In genomic region chr20:3000852-3001523, GRCh38 we compare ENCODE assay signal across 8 cellular contexts. TPM values are rescaled to one million over a fixed set of nuclear protein-coding genes. Genes with fewer than 3 reads are reported as not detected.
DNase-seq lines count a peak whose midpoint lies in the region; ATAC-seq and TF ChIP-seq lines count a peak whose summit lies in the region.

No MANE protein-coding gene starts in this region.

- no peak overlapping the region for H3K4me3 ChIP-seq in CD8-positive, alpha-beta T cell (ENCODE audit: low read depth, low read length)
- H3K4me3 ChIP-seq in HEK293 (ENCODE audit: low read depth, low read length), result no peak overlapping the region

- peak overlapping the region; percentile 10 for H3K27ac Mint-ChIP-seq in CD8-positive, alpha-beta T cell

- no peaks in the 10 kb centered on the region for H3K9me3 ChIP-seq in CD8-positive, alpha-beta T cell (ENCODE audit: low read length)
- no peaks in the 10 kb centered on the region for H3K9me3 ChIP-seq in HEK293 (ENCODE audit: control insufficient read depth, insufficient read depth, low read depth, low read length)

- H3K4me1 Mint-ChIP-seq in CD8-positive, alpha-beta T cell (ENCODE audit: low read depth), result no peaks in the 10 kb centered on the region

- H3K27ac ChIP-seq in CD8-positive, alpha-beta T cell (ENCODE audit: low read depth, low read length), result no peak overlapping the region
- no peak overlapping the region for H3K27ac ChIP-seq in HEK293 (ENCODE audit: extremely low read depth, low read depth, low read length)

- no peak for ATAC-seq in CD8-positive, alpha-beta T cell

- no peak overlapping the region for H3K4me3 Mint-ChIP-seq in CD8-positive, alpha-beta T cell

- peaks cover 6% of the 10 kb centered on the region for H3K36me3 ChIP-seq in CD8-positive, alpha-beta T cell (ENCODE audit: insufficient read depth, low read length)
- H3K36me3 ChIP-seq in HEK293 (ENCODE audit: control insufficient read depth in 2 of 2, insufficient read depth in 1 of 2, low read length in 2 of 2), result peaks cover 13 to 18% of the 10 kb centered on the region in 2 experiments

- no peaks in the 10 kb centered on the region for H3K27me3 Mint-ChIP-seq in CD8-positive, alpha-beta T cell (ENCODE audit: low read depth)

- no peaks in the 10 kb centered on the region for H3K9me3 Mint-ChIP-seq in CD8-positive, alpha-beta T cell

- H3K4me1 ChIP-seq in CD8-positive, alpha-beta T cell (ENCODE audit: insufficient read depth, low read length), result no peaks in the 10 kb centered on the region
- H3K4me1 ChIP-seq in HEK293 (ENCODE audit: control insufficient read depth, insufficient read depth, low read length), result no peaks in the 10 kb centered on the region; the same call in 1 of the 2 replicates

- intact Hi-C loops in CD8-positive, alpha-beta T cell (cut with DNase I, micrococcal nuclease), result no loop called here

- TF ChIP-seq CTCF in CD8-positive, alpha-beta T cell (IDR thresholded peaks at IDR 0.05), result no peak
- TF ChIP-seq CTCF in HEK293 (tag by site-specific recombination; IDR thresholded peaks at IDR 0.05), result peak; percentile 38; the same call in 1 of the 2 replicates

- H3K27me3 ChIP-seq in CD8-positive, alpha-beta T cell (ENCODE audit: insufficient read depth, low read length), result no peaks in the 10 kb centered on the region

- CTCF ChIA-PET in CD8-positive, alpha-beta T cell (lab: Charles Lee), result no interaction called here
- CTCF ChIA-PET in HEK293 (lab: Yijun Ruan, JAX), result interaction anchor here (0.6 to 3.2 kb wide), 44 partner anchors 10 to 633 kb away, joined by 3 to 24 read pairs (median 4); no protein-coding TSS in a partner anchor

- peaks cover 56% of the 10 kb centered on the region for H3K36me3 Mint-ChIP-seq in CD8-positive, alpha-beta T cell

- POLR2A ChIA-PET in CD8-positive, alpha-beta T cell (lab: Charles Lee), result no interaction called here
- POLR2A ChIA-PET in HEK293 (lab: Yijun Ruan, JAX), result interaction anchor here (0.5 kb wide), 1 partner anchor 24 kb away, joined by 3 read pairs; no protein-coding TSS in a partner anchor

- peak in 1 of 7 experiments; percentile 6 for DNase-seq in CD8-positive, alpha-beta T cell
- peak; percentile 59 for DNase-seq in NCI-H748 (lab: John Stamatoyannopoulos, UW; ENCODE audit: unreplicated experiment)
- DNase-seq in central memory CD4-positive, alpha-beta T cell, result peak; percentile 7
- DNase-seq in lung microvascular endothelial cell (ENCODE audit: low read depth in 2 of 2), result peak; percentile 76 to 83
- DNase-seq in HK-2 (ENCODE audit: unreplicated experiment), result no peak
- DNase-seq in iPS-NIHi11 (ENCODE audit: low spot score), result no peak
- DNase-seq in stimulated activated CD4-positive, alpha-beta T cell treated with anti-CD3 and anti-CD28 coated beads, Interleukin-15, amount 100 ng/mL, for 24 hours, result no peak

TF ChIP-seq in HEK293, 187 proteins besides CTCF, POLR2A, EP300 and RAD21:
- TF ChIP-seq ZNF362 (tag by site-specific recombination; IDR thresholded peaks at IDR 0.05), result peak; percentile 84
- TF ChIP-seq ZNF654 (tag by site-specific recombination; IDR thresholded peaks at IDR 0.05; ENCODE audit: low read depth), result peak; percentile 72
- no peak for TF ChIP-seq MEIS1 (CRISPR knock-in tag; IDR thresholded peaks at IDR 0.05; ENCODE audit: borderline replicate concordance)
- TF ChIP-seq ZNF175 (tag by site-specific recombination; IDR thresholded peaks at IDR 0.05), result no peak
- TF ChIP-seq SP2 (tag by site-specific recombination; IDR thresholded peaks at IDR 0.05), result no peak
- TF ChIP-seq ZNF664 (tag by site-specific recombination; IDR thresholded peaks at IDR 0.05), result peak; percentile 72

RNA-seq across cellular contexts. Expression of gene GNRH2, which starts 42.4 kb away (rescaled TPM):
- not detected for total RNA-seq in CD8-positive, alpha-beta T cell
- not detected in 2 replicates for total RNA-seq in lung microvascular endothelial cell

RNA-seq across cellular contexts. Expression of gene MRPS26, which starts 44.9 kb away (rescaled TPM):
- total RNA-seq in CD8-positive, alpha-beta T cell, result 10 to 100 TPM; 16.5 to 19.5 TPM
- 28.8 and 32.1 TPM in 2 replicates for total RNA-seq in lung microvascular endothelial cell

Comparison
In these comparisons a context has a peak if more than half of its experiments do, and no peak if none do; other contexts are left out.
1. DNase-seq: peak in NCI-H748 (single experiment), central memory CD4-positive, alpha-beta T cell (single experiment) and lung microvascular endothelial cell (2 of 2); none in HK-2 (single experiment), iPS-NIHi11 (single experiment) and stimulated activated CD4-positive, alpha-beta T cell treated with anti-CD3 and anti-CD28 coated beads, Interleukin-15, amount 100 ng/mL, for 24 hours (single experiment).